In the genomic region with DNA sequence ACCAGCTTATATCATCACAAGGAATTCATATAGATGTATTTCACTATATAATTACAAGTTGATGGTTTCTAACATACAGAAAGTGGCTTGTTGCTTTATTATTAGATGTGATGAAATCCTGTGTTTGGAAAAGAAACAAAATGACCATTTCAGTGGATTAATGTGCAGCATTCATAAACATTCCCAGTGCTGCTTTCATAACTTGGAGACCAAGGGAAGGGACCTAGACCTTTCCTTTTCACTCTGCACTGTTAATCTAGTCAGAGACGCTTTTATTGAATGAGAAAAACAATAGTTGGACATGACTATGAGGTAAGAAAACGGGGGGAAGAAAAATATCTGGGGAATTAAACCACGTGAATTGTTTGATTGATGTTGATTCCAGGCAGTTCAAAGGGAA, we compare ENCODE assay signal across 15 cellular contexts.
A peak's percentile ranks its signal among the peaks of the same experiment; 100 is the strongest.
DNase-seq lines count a peak whose midpoint lies in the region; ATAC-seq and TF ChIP-seq lines count a peak whose summit lies in the region.
"Had no signal": no experiment of that assay in that cellular context is flagged by ENCODE, and none has a peak within 500 bp of the region (broad histone marks: within the 10 kb centered on the region; RNA-seq: fewer than 3 reads in every experiment).

No MANE protein-coding gene starts in this region.

- ATAC-seq in right cardiac atrium (no peak), GM21825 (IDR thresholded peaks at IDR 0.05; ENCODE audit: unreplicated experiment) (no peak)
- ATAC-seq: GM23338 had no signal

- no peak for TF ChIP-seq CTCF in CD14-positive monocyte (IDR thresholded peaks at IDR 0.05)
- no peak for TF ChIP-seq CTCF in retinal pigment epithelial cell (conservative IDR thresholded peaks at IDR 0.05; ENCODE audit: low read depth, low read length)
- no peak for TF ChIP-seq CTCF in endodermal cell (conservative IDR thresholded peaks at IDR 0.05)
- no peak for TF ChIP-seq CTCF in OCI-LY7 (conservative IDR thresholded peaks at IDR 0.05; ENCODE audit: low read length)

- CTCF ChIA-PET in OCI-LY7 (lab: Charles Lee; ENCODE audit: unreplicated experiment): no interaction called here

- no peak overlapping the region for H3K9ac ChIP-seq in endodermal cell (ENCODE audit: extremely low read depth, low read length, poor library complexity, severe bottlenecking)
- H3K9ac ChIP-seq: BLaER1 had no signal

- no peak overlapping the region for H3K27ac ChIP-seq in endodermal cell (ENCODE audit: low read depth, low read length)
- no peak overlapping the region for H3K27ac ChIP-seq in right cardiac atrium (ENCODE audit: low read length)
- no peak overlapping the region for H3K27ac ChIP-seq in OCI-LY7 (ENCODE audit: low read depth, low read length, poor library complexity, severe bottlenecking)
- H3K27ac ChIP-seq: BLaER1 had no signal

- H3K27me3 Mint-ChIP-seq in CD14-positive monocyte (ENCODE audit: low read depth in 3 of 3): peaks cover 0 to 5% (median 0%) of the 10 kb centered on the region in 3 donors
- no peaks in the 10 kb centered on the region for H3K27me3 Mint-ChIP-seq in endodermal cell (ENCODE audit: insufficient read depth)
- H3K27me3 Mint-ChIP-seq: CD4-positive, alpha-beta T cell had no signal

- H3K4me1 Mint-ChIP-seq in CD14-positive monocyte: peaks cover 35% of the 10 kb centered on the region
- H3K4me1 Mint-ChIP-seq in endodermal cell: no peaks in the 10 kb centered on the region

- no peaks in the 10 kb centered on the region for H3K36me3 ChIP-seq in endodermal cell (ENCODE audit: control insufficient read depth, insufficient read depth, low read length)
- peaks cover 76% of the 10 kb centered on the region for H3K36me3 ChIP-seq in OCI-LY7 (ENCODE audit: insufficient read depth, low read length)

- H4K20me1 ChIP-seq in OCI-LY7 (ENCODE audit: insufficient read depth, low read length): no peaks in the 10 kb centered on the region
- H4K20me1 ChIP-seq: BLaER1 had no signal

- peaks cover 0 to 3% (median 0%) of the 10 kb centered on the region in 7 donors for H3K9me3 Mint-ChIP-seq in CD14-positive monocyte
- no peaks in the 10 kb centered on the region for H3K9me3 Mint-ChIP-seq in endodermal cell
- H3K9me3 Mint-ChIP-seq: CD4-positive, alpha-beta T cell; GM23338 had no signal

- H3K9me3 ChIP-seq in endodermal cell (ENCODE audit: control insufficient read depth, low read length): no peaks in the 10 kb centered on the region
- H3K9me3 ChIP-seq in right cardiac atrium (ENCODE audit: control insufficient read depth, low read length): no peaks in the 10 kb centered on the region
- no peaks in the 10 kb centered on the region for H3K9me3 ChIP-seq in OCI-LY7 (ENCODE audit: low read length)
- H3K9me3 ChIP-seq: BLaER1 had no signal

- DNase-seq in CD14-positive monocyte (ENCODE audit: low spot score) (no peak), amniotic epithelial cell (ENCODE audit: low read depth) (peak; percentile 36), left kidney (ENCODE audit: low read depth, low spot score) (peak; percentile 15), retinal pigment epithelial cell (ENCODE audit: low read depth) (peak; percentile 5), endodermal cell (no peak), right cardiac atrium (no peak), OCI-LY7 (ENCODE audit: low spot score) (no peak)
- DNase-seq: 8988T; Calu3; CD4-positive, alpha-beta T cell; DMS 273 treated with DMSO at 0.1 percent for 48 hours; H7 had no signal

- H3K4me2 ChIP-seq in OCI-LY7 (ENCODE audit: low read length): no peak overlapping the region
- H3K4me2 ChIP-seq: BLaER1, GM23338 had no signal

- no peaks in the 10 kb centered on the region for H3K27me3 ChIP-seq in endodermal cell (ENCODE audit: control insufficient read depth, insufficient read depth, low read length, poor library complexity, severe bottlenecking)
- no peaks in the 10 kb centered on the region for H3K27me3 ChIP-seq in right cardiac atrium (ENCODE audit: control insufficient read depth, insufficient read depth)
- H3K27me3 ChIP-seq: BLaER1 had no signal

- peaks cover 31 to 42% of the 10 kb centered on the region in 2 donors for H3K36me3 Mint-ChIP-seq in CD14-positive monocyte
- no peaks in the 10 kb centered on the region for H3K36me3 Mint-ChIP-seq in endodermal cell (ENCODE audit: low read depth)

- H3K4me3 ChIP-seq in retinal pigment epithelial cell (ENCODE audit: low read length): no peak overlapping the region
- H3K4me3 ChIP-seq in endodermal cell (ENCODE audit: low read length): no peak overlapping the region
- no peak overlapping the region for H3K4me3 ChIP-seq in right cardiac atrium (ENCODE audit: low read length)
- H3K4me3 ChIP-seq in OCI-LY7 (ENCODE audit: low read depth, low read length, poor library complexity, severe bottlenecking): no peak overlapping the region
- H3K4me3 ChIP-seq: BLaER1, GM23338 had no signal

- 92 to 100% methylated on average over 2 to 3 of the region's 3 CpGs for WGBS in endodermal cell (ENCODE audit: insufficient coverage in 1 of 2, insufficient read length in 1 of 2), 2 experiments
- 49% methylated on average over 3 of the region's 3 CpGs for WGBS in right cardiac atrium

- H3K79me2 ChIP-seq in OCI-LY7 (ENCODE audit: insufficient read depth, low read depth, low read length): no peaks in the 10 kb centered on the region

- peak overlapping the region; percentile 59 to 75 for H3K4me3 Mint-ChIP-seq in CD14-positive monocyte
- no peak overlapping the region for H3K4me3 Mint-ChIP-seq in endodermal cell
- H3K4me3 Mint-ChIP-seq: CD4-positive, alpha-beta T cell; GM23338 had no signal

- intact Hi-C loops in CD14-positive monocyte (cut with micrococcal nuclease) (no loop called here), right cardiac atrium (cut with DNase I) (no loop called here), OCI-LY7 (cut with micrococcal nuclease; ENCODE audit: unreplicated experiment) (no loop called here)

- no TSS peak for BruUV-seq in OCI-LY7 (replicated peaks; lab: Mats Ljungman, UMichigan)

- H3K27ac Mint-ChIP-seq in CD14-positive monocyte (peak overlapping the region; percentile 37 to 92 (median 82)), endodermal cell (no peak overlapping the region)
- H3K27ac Mint-ChIP-seq: CD4-positive, alpha-beta T cell; GM23338 had no signal

- POLR2A ChIA-PET in OCI-LY7 (lab: Charles Lee): interaction anchor here (0.6 to 0.7 kb wide), 3 partner anchors 37 to 1267 kb away, joined by 3 to 4 read pairs (median 3); no protein-coding TSS in a partner anchor

- no peak overlapping the region for H2AFZ ChIP-seq in OCI-LY7 (ENCODE audit: low read length)
- H2AFZ ChIP-seq: GM23338 had no signal

- H3K9me2 ChIP-seq in OCI-LY7 (ENCODE audit: insufficient read depth, low read length): no peaks in the 10 kb centered on the region

- H3K4me1 ChIP-seq in endodermal cell (ENCODE audit: control insufficient read depth, insufficient read depth, low read length) (no peaks in the 10 kb centered on the region), right cardiac atrium (ENCODE audit: control insufficient read depth, insufficient read depth, low read length) (no peaks in the 10 kb centered on the region), OCI-LY7 (ENCODE audit: insufficient read depth, low read length, poor library complexity, severe bottlenecking) (no peaks in the 10 kb centered on the region)
- H3K4me1 ChIP-seq: BLaER1 had no signal

Comparison
In these comparisons a context has a peak if more than half of its experiments do, and no peak if none do; other contexts are left out.
1. DNase-seq: peak in amniotic epithelial cell (single experiment), left kidney (single experiment) and retinal pigment epithelial cell (single experiment); none in CD14-positive monocyte (single experiment), endodermal cell (single experiment), right cardiac atrium (0 of 3) and OCI-LY7 (single experiment).